In genomic region chr15:68377766-68378165, GRCh38 we compare ENCODE assay signal across 18 cellular contexts. TPM values are rescaled to one million over a fixed set of nuclear protein-coding genes. Genes with fewer than 3 reads are reported as not detected.
DNase-seq lines count a peak whose midpoint lies in the region; TF ChIP-seq lines count a peak whose summit lies in the region.
"Had no signal": no experiment of that assay in that cellular context is flagged by ENCODE, and none has a peak within 500 bp of the region (broad histone marks: within the 10 kb centered on the region; RNA-seq: fewer than 3 reads in every experiment).

No MANE protein-coding gene starts in this region.

- H3K4me1 ChIP-seq in left ventricle myocardium inferior (no peaks in the 10 kb centered on the region), neuronal stem cell (ENCODE audit: control insufficient read depth in 2 of 2, insufficient read depth in 1 of 2, low read depth in 1 of 2, low read length in 2 of 2) (peaks cover 4 to 13% of the 10 kb centered on the region in 2 donors), vagina (no peaks in the 10 kb centered on the region)

- DNase-seq in cardiac septum (ENCODE audit: low spot score): peak; percentile 53
- no peak for DNase-seq in left ventricle myocardium inferior
- DNase-seq in coronary artery (ENCODE audit: low spot score): peak; percentile 41
- no peak for DNase-seq in neuronal stem cell (ENCODE audit: low spot score)
- peak; percentile 31 to 34 for DNase-seq in vagina (ENCODE audit: extremely low spot score in 2 of 2)
- no peak for DNase-seq in NCI-H1105 treated with DMSO at 0.1 percent for 48 hours (lab: John Stamatoyannopoulos, UW)
- no peak for DNase-seq in GM19238 (ENCODE audit: insufficient read length, low spot score)
- no peak for DNase-seq in DMS53 treated with DMSO at 0.1 percent for 48 hours (lab: John Stamatoyannopoulos, UW; ENCODE audit: unreplicated experiment)
- DNase-seq: CD8-positive, alpha-beta memory T cell; DMS53; KBM-7; NCI-H1436; NCI-H1930; NCI-H226; NCI-H524 treated with DMSO at 0.1 percent for 48 hours; SIG-M5 had no signal

- intact Hi-C loops in cardiac septum (cut with DNase I): no loop called here
- intact Hi-C loops in left ventricle myocardium inferior (cut with micrococcal nuclease): no loop called here
- intact Hi-C loops in vagina (cut with DNase I): no loop called here

- TF ChIP-seq POLR2A in vagina (IDR thresholded peaks at IDR 0.05): no peak

- H3K4ac ChIP-seq in neuronal stem cell (ENCODE audit: low read length): no peak overlapping the region

- no peak overlapping the region for H2BK12ac ChIP-seq in neuronal stem cell (ENCODE audit: low read length)

- H3K9ac ChIP-seq in neuronal stem cell (ENCODE audit: low read depth, low read length, poor library complexity): no peak overlapping the region
- H3K9ac ChIP-seq: BLaER1 treated with 17β-estradiol and CSF1 and Interleukin-3, amounts not matched to agents 10 nM and 100 nM had no signal

- no peaks in the 10 kb centered on the region for H3K79me1 ChIP-seq in neuronal stem cell (ENCODE audit: low read depth, low read length)

- H2AFZ ChIP-seq in neuronal stem cell (ENCODE audit: low read length): no peak overlapping the region

- H2BK120ac ChIP-seq in neuronal stem cell (ENCODE audit: low read depth, low read length): no peak overlapping the region

- H3K4me3 ChIP-seq in left ventricle myocardium inferior (no peak overlapping the region), coronary artery (no peak overlapping the region), neuronal stem cell (ENCODE audit: low read length in 2 of 2) (no peak overlapping the region), vagina (no peak overlapping the region)
- H3K4me3 ChIP-seq: BLaER1 treated with 17β-estradiol and CSF1 and Interleukin-3, amounts not matched to agents 10 nM and 100 nM had no signal

- no peak overlapping the region for H4K8ac ChIP-seq in neuronal stem cell (ENCODE audit: low read depth, low read length)

- no peak overlapping the region for H3K14ac ChIP-seq in neuronal stem cell (ENCODE audit: low read length)

- H3K4me2 ChIP-seq in neuronal stem cell (ENCODE audit: insufficient read depth, low read length, poor library complexity, severe bottlenecking): no peak overlapping the region

- H3K27me3 ChIP-seq in left ventricle myocardium inferior (ENCODE audit: low read depth): no peaks in the 10 kb centered on the region
- H3K27me3 ChIP-seq in neuronal stem cell (ENCODE audit: control insufficient read depth in 3 of 3, insufficient read depth in 3 of 3, low read depth in 1 of 3, low read length in 3 of 3): no peaks in the 10 kb centered on the region
- no peaks in the 10 kb centered on the region for H3K27me3 ChIP-seq in vagina
- H3K27me3 ChIP-seq: BLaER1 treated with 17β-estradiol and CSF1 and Interleukin-3, amounts not matched to agents 10 nM and 100 nM had no signal

- H2BK15ac ChIP-seq in neuronal stem cell (ENCODE audit: low read length): peak overlapping the region; percentile 49

- no peak overlapping the region for H2AK5ac ChIP-seq in neuronal stem cell (ENCODE audit: low read depth, low read length)

- no peak overlapping the region for H3K23ac ChIP-seq in neuronal stem cell (ENCODE audit: low read depth, low read length, poor library complexity)

- H3K9me3 ChIP-seq in left ventricle myocardium inferior (replicated peaks) (no peaks in the 10 kb centered on the region), neuronal stem cell (replicated peaks in 1 of 2; ENCODE audit: control insufficient read depth in 2 of 2, insufficient read depth in 1 of 2, low read depth in 1 of 2, low read length in 2 of 2) (no peaks in the 10 kb centered on the region), vagina (no peaks in the 10 kb centered on the region)

- H2BK5ac ChIP-seq in neuronal stem cell (ENCODE audit: low read length): no peak overlapping the region

- H4K91ac ChIP-seq in neuronal stem cell (ENCODE audit: low read depth, low read length, poor library complexity): peak overlapping the region; percentile 38

- H3K36me3 ChIP-seq in left ventricle myocardium inferior (no peaks in the 10 kb centered on the region), neuronal stem cell (replicated peaks in 1 of 2; ENCODE audit: control insufficient read depth in 2 of 2, insufficient read depth in 2 of 2, low read length in 2 of 2) (no peaks in the 10 kb centered on the region), vagina (no peaks in the 10 kb centered on the region)
- H3K36me3 ChIP-seq: BLaER1 treated with 17β-estradiol and CSF1 and Interleukin-3, amounts not matched to agents 10 nM and 100 nM had no signal

- peak overlapping the region; percentile 22 for H3K18ac ChIP-seq in neuronal stem cell (ENCODE audit: low read length)

- H3K27ac ChIP-seq in left ventricle myocardium inferior (replicated peaks): no peak overlapping the region
- no peak overlapping the region for H3K27ac ChIP-seq in coronary artery
- no peak overlapping the region for H3K27ac ChIP-seq in neuronal stem cell (replicated peaks; ENCODE audit: low read length)
- no peak overlapping the region for H3K27ac ChIP-seq in vagina
- H3K27ac ChIP-seq: BLaER1 treated with 17β-estradiol and CSF1 and Interleukin-3, amounts not matched to agents 10 nM and 100 nM had no signal

- WGBS in neuronal stem cell (ENCODE audit: extremely low coverage in 2 of 2, insufficient read length in 2 of 2, insufficient replicate concordance in 1 of 2), 2 donors: no CpG with 5 or more reads among the region's 3 CpGs

- TF ChIP-seq CTCF in left ventricle myocardium inferior (IDR thresholded peaks at IDR 0.05; ENCODE audit: borderline replicate concordance) (no peak), coronary artery (IDR thresholded peaks at IDR 0.05) (no peak), vagina (IDR thresholded peaks at IDR 0.05) (no peak)

RNA-seq across cellular contexts. Expression of gene ITGA11, which starts 54.2 kb away (rescaled TPM):
- total RNA-seq in cardiac septum (9.3 TPM), left ventricle myocardium inferior (31.4 TPM), vagina (15.5 TPM)
- 0.06 TPM for polyA plus RNA-seq in neuronal stem cell (2013, experiment 1 of 2)
- polyA plus RNA-seq in neuronal stem cell (2013, experiment 2 of 2): 0.10 TPM
- total RNA-seq: CD8-positive, alpha-beta memory T cell; HepG2 had no signal
- polyA plus RNA-seq: CD8-positive, alpha-beta memory T cell; HepG2 had no signal

Comparison
In these comparisons a context has a peak if more than half of its experiments do, and no peak if none do; other contexts are left out.
1. DNase-seq: peak in cardiac septum (single experiment), coronary artery (single experiment) and vagina (2 of 2); none in left ventricle myocardium inferior (single experiment), neuronal stem cell (single experiment), NCI-H1105 treated with DMSO at 0.1 percent for 48 hours (single experiment), GM19238 (single experiment) and DMS53 treated with DMSO at 0.1 percent for 48 hours (single experiment).